ENCODE assay signal across 20 cellular contexts in genomic region chr12:31231611-31232360, GRCh38.
"Had no signal": no experiment of that assay in that cellular context is flagged by ENCODE, and none has a peak within 500 bp of the region (broad histone marks: within the 10 kb centered on the region; RNA-seq: fewer than 3 reads in every experiment).

No MANE protein-coding gene starts in this region.

- H3K9me3 Mint-ChIP-seq: activated naive CD4-positive, alpha-beta T cell treated with anti-CD3 and anti-CD28 coated beads, Interleukin-2, amount 50 U/mL, for 24 hours; activated T-helper 1 cell treated with anti-CD3 and anti-CD28 coated beads, Interleukin-12 subunit alpha, Interleukin-12 subunit beta, Interleukin-2, Interleukin-4 antibody, amounts not matched to agents 30 ng/mL and 10 ng/mL and 1 ng/mL, durations not matched to agents 14 hours and 24 hours and 36 hours; natural killer cell; stimulated activated effector memory CD8-positive, alpha-beta T cell treated with anti-CD3 and anti-CD28 coated beads, Interleukin-12 subunit alpha, Interleukin-12 subunit beta, amount 100 ng/mL, for 72 hours had no signal

- H3K4me1 ChIP-seq: left lung had no signal

- H3K36me3 Mint-ChIP-seq: activated naive CD4-positive, alpha-beta T cell treated with anti-CD3 and anti-CD28 coated beads, Interleukin-2, amount 50 U/mL, for 24 hours; natural killer cell; stimulated activated effector memory CD8-positive, alpha-beta T cell treated with anti-CD3 and anti-CD28 coated beads, Interleukin-12 subunit alpha, Interleukin-12 subunit beta, amount 100 ng/mL, for 72 hours; T-cell had no signal

- H3K36me3 ChIP-seq: left lung, pancreas, right lobe of liver, tibial artery had no signal

- H3K27ac ChIP-seq: coronary artery, epithelial cell of prostate, left lung, pancreas, right lobe of liver, skin epidermis, tibial artery had no signal

- H3K4me3 Mint-ChIP-seq: activated CD8-positive, alpha-beta T cell treated with anti-CD3 and anti-CD28 coated beads, Interleukin-2, amount 10 ng/mL, durations not matched to agents 7 days and 5 days; activated naive CD4-positive, alpha-beta T cell treated with anti-CD3 and anti-CD28 coated beads, Interleukin-2, amount 50 U/mL, for 24 hours; activated T-helper 1 cell treated with anti-CD3 and anti-CD28 coated beads, Interleukin-12 subunit alpha, Interleukin-12 subunit beta, Interleukin-2, Interleukin-4 antibody, amounts not matched to agents 30 ng/mL and 10 ng/mL and 1 ng/mL, durations not matched to agents 14 hours and 24 hours and 36 hours; natural killer cell; stimulated activated effector memory CD8-positive, alpha-beta T cell treated with anti-CD3 and anti-CD28 coated beads, Interleukin-12 subunit alpha, Interleukin-12 subunit beta, amount 100 ng/mL, for 72 hours; stimulated activated naive CD8-positive, alpha-beta T cell treated with anti-CD3 and anti-CD28 coated beads, Interleukin-15, amount 100 ng/mL, for 72 hours; T-cell had no signal

- H3K27me3 ChIP-seq: pancreas, right lobe of liver had no signal

- H3K27ac Mint-ChIP-seq: activated CD8-positive, alpha-beta T cell treated with anti-CD3 and anti-CD28 coated beads, Interleukin-2, amount 10 ng/mL, durations not matched to agents 7 days and 5 days; activated naive CD4-positive, alpha-beta T cell treated with anti-CD3 and anti-CD28 coated beads, Interleukin-2, amount 50 U/mL, for 24 hours; activated T-helper 1 cell treated with anti-CD3 and anti-CD28 coated beads, Interleukin-12 subunit alpha, Interleukin-12 subunit beta, Interleukin-2, Interleukin-4 antibody, amounts not matched to agents 30 ng/mL and 10 ng/mL and 1 ng/mL, durations not matched to agents 14 hours and 24 hours and 36 hours; natural killer cell; stimulated activated effector memory CD8-positive, alpha-beta T cell treated with anti-CD3 and anti-CD28 coated beads, Interleukin-12 subunit alpha, Interleukin-12 subunit beta, amount 100 ng/mL, for 72 hours; T-cell had no signal

- H3K4me1 Mint-ChIP-seq: activated naive CD4-positive, alpha-beta T cell treated with anti-CD3 and anti-CD28 coated beads, Interleukin-2, amount 50 U/mL, for 24 hours; natural killer cell; T-cell had no signal

- H3K4me3 ChIP-seq: coronary artery, left lung, pancreas, right lobe of liver, skin epidermis, tibial artery had no signal

- ATAC-seq: activated CD8-positive, alpha-beta T cell treated with anti-CD3 and anti-CD28 coated beads, Interleukin-2, amount 10 ng/mL, durations not matched to agents 7 days and 5 days; left lung; natural killer cell; pancreas; right lobe of liver; stimulated activated effector memory CD8-positive, alpha-beta T cell treated with anti-CD3 and anti-CD28 coated beads, Interleukin-12 subunit alpha, Interleukin-12 subunit beta, amount 100 ng/mL, for 72 hours; stimulated activated naive CD8-positive, alpha-beta T cell treated with anti-CD3 and anti-CD28 coated beads, Interleukin-15, amount 100 ng/mL, for 72 hours; T-cell had no signal

- DNase-seq: activated CD4-positive, alpha-beta T cell treated with anti-CD3 and anti-CD28 coated beads for 1 hour; activated CD4-positive, alpha-beta T cell treated with anti-CD3 and anti-CD28 coated beads, Interleukin-2, amount 50 U/mL, for 1 hour; activated CD8-positive, alpha-beta T cell treated with anti-CD3 and anti-CD28 coated beads, Interleukin-2, amount 10 ng/mL, durations not matched to agents 7 days and 5 days; activated gamma-delta T cell treated with Interleukin-2 at 50 U/mL for 16 hours; anterior cingulate cortex; left lung; midbrain; natural killer cell; pancreas; right lobe of liver; stimulated activated CD4-positive, alpha-beta T cell treated with anti-CD3 and anti-CD28 coated beads, Interleukin-2, amount 100 ng/mL, for 24 hours; stimulated activated naive CD8-positive, alpha-beta T cell treated with anti-CD3 and anti-CD28 coated beads, Interleukin-15, amount 100 ng/mL, for 72 hours; T-cell; tibial artery had no signal

- H3K9me3 ChIP-seq: left lung, pancreas, right lobe of liver, tibial artery had no signal
